8 cellular contexts compared by ENCODE assay signal in the genomic region with DNA sequence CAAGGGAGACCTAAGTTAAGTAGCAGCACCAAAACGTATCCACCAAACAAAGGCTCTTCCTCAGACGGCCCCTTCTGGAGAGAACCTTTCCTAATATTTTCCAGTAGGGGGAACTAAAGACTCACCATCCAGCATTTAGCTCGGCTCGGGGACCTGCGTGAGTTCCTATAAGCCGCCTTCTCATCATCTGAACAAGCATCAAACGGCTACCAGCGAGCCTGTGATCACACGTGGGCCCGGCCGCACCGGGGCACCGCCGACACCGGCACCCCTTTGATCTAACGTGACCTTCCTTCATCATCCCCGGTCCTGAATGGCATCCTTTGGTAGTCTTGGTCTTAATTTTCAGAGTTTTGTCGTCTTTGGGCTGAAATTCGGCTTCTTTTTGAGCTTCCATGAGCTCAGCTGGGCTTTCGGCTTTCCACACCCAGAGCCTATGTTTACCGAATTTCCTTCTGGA. TPM values are rescaled to one million over a fixed set of nuclear protein-coding genes. Genes with fewer than 3 reads are reported as not detected.
A peak's percentile ranks its signal among the peaks of the same experiment; 100 is the strongest.
DNase-seq lines count a peak whose midpoint lies in the region; ATAC-seq and TF ChIP-seq lines count a peak whose summit lies in the region.

No MANE protein-coding gene starts in this region.

- H3K4me1 ChIP-seq in left ventricle myocardium inferior (peaks cover 17% of the 10 kb centered on the region), prostate gland (replicated peaks) (no peaks in the 10 kb centered on the region)

- ATAC-seq in HG03342 (IDR thresholded peaks at IDR 0.05; ENCODE audit: unreplicated experiment) (peak; percentile 62), GM19452 (IDR thresholded peaks at IDR 0.05; ENCODE audit: unreplicated experiment) (no peak), HG03457 (IDR thresholded peaks at IDR 0.05; ENCODE audit: unreplicated experiment) (no peak)

- H3K27ac ChIP-seq in angular gyrus (ENCODE audit: low read depth, low read length): peak overlapping the region; percentile 42
- no peak overlapping the region for H3K27ac ChIP-seq in left ventricle myocardium inferior (replicated peaks)
- no peak overlapping the region for H3K27ac ChIP-seq in prostate gland

- no peak for TF ChIP-seq POLR2A in prostate gland (IDR thresholded peaks at IDR 0.05)

- TF ChIP-seq CTCF in left ventricle myocardium inferior (IDR thresholded peaks at IDR 0.05; ENCODE audit: borderline replicate concordance) (peak; percentile 76), prostate gland (IDR thresholded peaks at IDR 0.05) (peak in 3 of 4 experiments; percentile 55 to 73 (median 68))

- DNase-seq in DMS79 (lab: John Stamatoyannopoulos, UW) (peak; percentile 48), NCI-H446 (lab: John Stamatoyannopoulos, UW) (peak; percentile 57 to 92), left ventricle myocardium inferior (peak; percentile 26), prostate gland (ENCODE audit: low spot score) (peak; percentile 64)

- H3K36me3 ChIP-seq in left ventricle myocardium inferior: no peaks in the 10 kb centered on the region
- no peaks in the 10 kb centered on the region for H3K36me3 ChIP-seq in prostate gland

- H3K4me3 ChIP-seq in left ventricle myocardium inferior (peak overlapping the region; percentile 67), prostate gland (peak overlapping the region; percentile 23 to 33)

- WGBS in prostate gland: 0% methylated on average over 21 of the region's 21 CpGs

- intact Hi-C loops in left ventricle myocardium inferior (cut with micrococcal nuclease): no loop called here
- intact Hi-C loops in prostate gland (cut with DNase I): loop anchor here (2.0 to 10.0 kb wide), 2 partner anchors 216 to 1606 kb away; no protein-coding TSS in a partner anchor

- H3K9me3 ChIP-seq in left ventricle myocardium inferior (replicated peaks): no peaks in the 10 kb centered on the region
- no peaks in the 10 kb centered on the region for H3K9me3 ChIP-seq in prostate gland

- H3K27me3 ChIP-seq in left ventricle myocardium inferior (ENCODE audit: low read depth): peaks cover 89% of the 10 kb centered on the region
- no peaks in the 10 kb centered on the region for H3K27me3 ChIP-seq in prostate gland (replicated peaks; ENCODE audit: insufficient read depth)

RNA-seq across cellular contexts. Expression of gene ROBO2, which starts 1.4 kb away (rescaled TPM):
- total RNA-seq in left ventricle myocardium inferior (0.19 TPM), prostate gland (10 to 100 TPM in 1 of 2 donors, 1 to 10 TPM in 1; 3.6 to 18.2 TPM)
